8 cellular contexts compared by ENCODE assay signal in the genomic region with DNA sequence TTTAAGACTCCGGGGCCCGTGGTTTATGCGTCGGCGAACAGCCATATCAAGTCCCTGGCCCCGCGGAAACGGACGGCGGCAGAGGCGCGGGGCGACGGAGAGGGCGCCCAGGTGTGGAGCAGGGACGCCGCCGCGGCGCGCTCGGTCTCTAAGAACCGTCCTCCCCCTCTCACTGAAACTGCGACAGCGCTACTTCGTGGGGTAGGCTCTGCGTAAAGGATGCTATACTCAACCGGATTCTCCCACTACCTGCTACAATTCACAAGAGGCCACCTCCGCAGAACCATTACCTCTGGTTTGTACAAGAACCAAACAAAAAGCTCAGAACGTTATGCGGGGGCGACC. TPM values are rescaled to one million over a fixed set of nuclear protein-coding genes. Genes with fewer than 3 reads are reported as not detected.
DNase-seq lines count a peak whose midpoint lies in the region; ATAC-seq, FAIRE-seq and TF ChIP-seq lines count a peak whose summit lies in the region.

No MANE protein-coding gene starts in this region.

- no peaks in the 10 kb centered on the region for H3K27me3 ChIP-seq in skeletal muscle satellite cell (ENCODE audit: control insufficient read depth, insufficient read depth, low read length)

- peaks cover 14% of the 10 kb centered on the region for H3K36me3 ChIP-seq in skeletal muscle satellite cell (ENCODE audit: insufficient read depth, low read length)

- H3K4me1 Mint-ChIP-seq in activated naive CD8-positive, alpha-beta T cell treated with anti-CD3 and anti-CD28 coated beads, Interleukin-2, amount 50 U/mL, for 24 hours, result peaks cover 19% of the 10 kb centered on the region

- peaks cover 7% of the 10 kb centered on the region for H3K36me3 Mint-ChIP-seq in activated naive CD8-positive, alpha-beta T cell treated with anti-CD3 and anti-CD28 coated beads, Interleukin-2, amount 50 U/mL, for 24 hours (ENCODE audit: low read depth)

- peak overlapping the region; percentile 85 for H3K4me3 Mint-ChIP-seq in activated naive CD8-positive, alpha-beta T cell treated with anti-CD3 and anti-CD28 coated beads, Interleukin-2, amount 50 U/mL, for 24 hours

- TF ChIP-seq CTCF in AG10803 (conservative IDR thresholded peaks at IDR 0.05; ENCODE audit: low read length), result no peak

- peaks cover 9% of the 10 kb centered on the region for H3K4me1 ChIP-seq in skeletal muscle satellite cell (ENCODE audit: control insufficient read depth, insufficient read depth, low read length)

- FAIRE-seq in frontal cortex (lab: Jason Lieb, UNC), result no peak

- peak overlapping the region; percentile 68 for H3K27ac Mint-ChIP-seq in activated naive CD8-positive, alpha-beta T cell treated with anti-CD3 and anti-CD28 coated beads, Interleukin-2, amount 50 U/mL, for 24 hours

- no peaks in the 10 kb centered on the region for H3K27me3 Mint-ChIP-seq in activated naive CD8-positive, alpha-beta T cell treated with anti-CD3 and anti-CD28 coated beads, Interleukin-2, amount 50 U/mL, for 24 hours

- H3K9ac ChIP-seq in skeletal muscle satellite cell (ENCODE audit: low read depth, low read length), result peak overlapping the region; percentile 87

- ATAC-seq in GM18858 (IDR thresholded peaks at IDR 0.05; ENCODE audit: unreplicated experiment), result peak; percentile 19
- peak; percentile 52 for ATAC-seq in HG03064 (IDR thresholded peaks at IDR 0.05; ENCODE audit: low read depth, unreplicated experiment)
- peak; percentile 65 for ATAC-seq in activated naive CD8-positive, alpha-beta T cell treated with anti-CD3 and anti-CD28 coated beads, Interleukin-2, amount 50 U/mL, for 24 hours

- peak overlapping the region; percentile 94 for H3K4me2 ChIP-seq in skeletal muscle satellite cell (ENCODE audit: low read length)

- H3K4me3 ChIP-seq in AG10803 (ENCODE audit: low read length), result peak overlapping the region; percentile 91
- peak overlapping the region; percentile 91 for H3K4me3 ChIP-seq in iPS-11a (ENCODE audit: low read depth, low read length)
- H3K4me3 ChIP-seq in skeletal muscle satellite cell (ENCODE audit: low read length), result peak overlapping the region; percentile 81

- H3K9me3 ChIP-seq in skeletal muscle satellite cell (replicated peaks; ENCODE audit: low read length), result no peaks in the 10 kb centered on the region

- DNase-seq in AG10803 (ENCODE audit: low read depth), result no peak
- peak; percentile 46 for DNase-seq in RKO (ENCODE audit: low spot score)
- peak; percentile 56 for DNase-seq in activated naive CD8-positive, alpha-beta T cell treated with anti-CD3 and anti-CD28 coated beads, Interleukin-2, amount 50 U/mL, for 24 hours
- no peak for DNase-seq in frontal cortex (ENCODE audit: low spot score in 2 of 2)

- no peaks in the 10 kb centered on the region for H3K9me3 Mint-ChIP-seq in activated naive CD8-positive, alpha-beta T cell treated with anti-CD3 and anti-CD28 coated beads, Interleukin-2, amount 50 U/mL, for 24 hours

RNA-seq across cellular contexts. Expression of gene MRNIP, which starts 0.4 kb away (rescaled TPM):
- total RNA-seq in skeletal muscle satellite cell (2012; rRNA removed), result 9.1 and 11.1 TPM in 2 replicates
- total RNA-seq in frontal cortex, result 28.1 TPM

RNA-seq across cellular contexts. Expression of gene SQSTM1, which starts 37.5 kb away (rescaled TPM):
- 416 and 1,062 TPM in 2 replicates for total RNA-seq in skeletal muscle satellite cell (2012; rRNA removed)
- 46.9 TPM for total RNA-seq in frontal cortex

RNA-seq across cellular contexts. Expression of gene TBC1D9B, which starts 49.5 kb away (rescaled TPM):
- 64.6 and 99.6 TPM in 2 replicates for total RNA-seq in skeletal muscle satellite cell (2012; rRNA removed)
- 24.1 TPM for total RNA-seq in frontal cortex

RNA-seq across cellular contexts. Expression of gene MGAT4B, which starts 51.5 kb away (rescaled TPM):
- 141 and 148 TPM in 2 replicates for total RNA-seq in skeletal muscle satellite cell (2012; rRNA removed)
- total RNA-seq in frontal cortex, result 58.7 TPM

Comparison
In these comparisons a context has a peak if more than half of its experiments do, and no peak if none do; other contexts are left out.
1. DNase-seq: peak in RKO (single experiment) and activated naive CD8-positive, alpha-beta T cell treated with anti-CD3 and anti-CD28 coated beads, Interleukin-2, amount 50 U/mL, for 24 hours (single experiment); none in AG10803 (single experiment) and frontal cortex (0 of 2).
2. Peak in every context shown above with its lines, with median percentiles within 50 percentile points of each other: H3K4me3 ChIP-seq and ATAC-seq.